9 cellular contexts compared by ENCODE assay signal in the genomic region with DNA sequence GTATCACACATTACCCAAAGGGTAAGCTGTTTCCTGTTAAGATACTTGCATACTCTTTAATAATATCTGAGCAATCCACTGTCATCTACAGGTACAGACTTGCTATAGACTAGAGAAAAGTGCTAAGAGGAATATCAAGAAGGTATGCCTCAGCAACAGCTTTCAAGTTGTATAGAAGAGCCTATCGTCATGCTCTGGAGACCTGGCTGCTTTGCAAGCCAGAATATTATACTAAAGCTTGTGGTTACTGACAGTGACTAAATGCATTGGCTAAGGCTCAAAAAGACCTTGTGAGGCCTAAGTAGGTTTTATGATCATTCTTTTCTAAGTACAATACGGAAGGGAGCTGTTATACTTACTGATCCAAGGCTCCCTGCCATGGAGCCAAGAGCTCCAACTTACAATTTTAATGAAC. TPM values are rescaled to one million over a fixed set of nuclear protein-coding genes. Genes with fewer than 3 reads are reported as not detected.
DNase-seq lines count a peak whose midpoint lies in the region; ATAC-seq and TF ChIP-seq lines count a peak whose summit lies in the region.
"Had no signal": no experiment of that assay in that cellular context is flagged by ENCODE, and none has a peak within 500 bp of the region (broad histone marks: within the 10 kb centered on the region; RNA-seq: fewer than 3 reads in every experiment).

No MANE protein-coding gene starts in this region.

- H3K36me3 ChIP-seq in thymus (ENCODE audit: control insufficient read depth, insufficient read depth): no peaks in the 10 kb centered on the region
- H3K36me3 ChIP-seq: cardiac muscle cell had no signal

- H3K27me3 ChIP-seq in thymus (ENCODE audit: control insufficient read depth, insufficient read depth): no peaks in the 10 kb centered on the region
- H3K27me3 ChIP-seq: cardiac muscle cell had no signal

- no peak for TF ChIP-seq CTCF in osteocyte (IDR thresholded peaks at IDR 0.05)

- intact Hi-C loops in activated T-helper 2 cell treated with anti-CD3 and anti-CD28 coated beads, Interferon-gamma antibody, Interleukin-2, Interleukin-4, amounts not matched to agents 10 μg/mL and 5 μg/mL and 100 μg/mL, durations not matched to agents 14 hours and 24 hours and 36 hours (cut with micrococcal nuclease): no loop called here

- peaks cover 7% of the 10 kb centered on the region for H3K4me1 ChIP-seq in thymus (ENCODE audit: control insufficient read depth, insufficient read depth, low read length)

- DNase-seq in activated CD4-positive, CD25-positive, alpha-beta regulatory T cell treated with anti-CD3 and anti-CD28 coated beads, Interleukin-2, amount 50 U/mL, for 72 hours: no peak
- peak; percentile 71 for DNase-seq in NCI-H2107 treated with DMSO at 0.1 percent for 48 hours (lab: John Stamatoyannopoulos, UW; ENCODE audit: unreplicated experiment)
- peak; percentile 66 for DNase-seq in dedifferentiated amniotic fluid mesenchymal stem cell (ENCODE audit: extremely low spot score)
- no peak for DNase-seq in osteocyte (ENCODE audit: extremely low spot score, unreplicated experiment)
- no peak for DNase-seq in activated T-helper 2 cell treated with anti-CD3 and anti-CD28 coated beads, Interferon-gamma antibody, Interleukin-2, Interleukin-4, amounts not matched to agents 10 μg/mL and 5 μg/mL and 100 μg/mL, durations not matched to agents 14 hours and 24 hours and 36 hours (ENCODE audit: low spot score)

- 4% methylated on average over 2 of the region's 2 CpGs for WGBS in thymus

- H3K27ac ChIP-seq in thymus (ENCODE audit: low read depth): no peak overlapping the region
- H3K27ac ChIP-seq: cardiac muscle cell had no signal

- no peak overlapping the region for H3K27ac Mint-ChIP-seq in osteocyte (ENCODE audit: unreplicated experiment)
- H3K27ac Mint-ChIP-seq in activated T-helper 2 cell treated with anti-CD3 and anti-CD28 coated beads, Interferon-gamma antibody, Interleukin-2, Interleukin-4, amounts not matched to agents 10 μg/mL and 5 μg/mL and 100 μg/mL, durations not matched to agents 14 hours and 24 hours and 36 hours: no peak overlapping the region

- H3K36me3 Mint-ChIP-seq in osteocyte (ENCODE audit: unreplicated experiment): no peaks in the 10 kb centered on the region
- peaks cover 21% of the 10 kb centered on the region for H3K36me3 Mint-ChIP-seq in activated T-helper 2 cell treated with anti-CD3 and anti-CD28 coated beads, Interferon-gamma antibody, Interleukin-2, Interleukin-4, amounts not matched to agents 10 μg/mL and 5 μg/mL and 100 μg/mL, durations not matched to agents 14 hours and 24 hours and 36 hours (ENCODE audit: low read depth)

- no peaks in the 10 kb centered on the region for H3K27me3 Mint-ChIP-seq in osteocyte (ENCODE audit: unreplicated experiment)
- H3K27me3 Mint-ChIP-seq in activated T-helper 2 cell treated with anti-CD3 and anti-CD28 coated beads, Interferon-gamma antibody, Interleukin-2, Interleukin-4, amounts not matched to agents 10 μg/mL and 5 μg/mL and 100 μg/mL, durations not matched to agents 14 hours and 24 hours and 36 hours (ENCODE audit: low read depth): no peaks in the 10 kb centered on the region

- H3K4me3 ChIP-seq in thymus (ENCODE audit: low read length): peak overlapping the region; percentile 11
- H3K4me3 ChIP-seq: cardiac muscle cell had no signal

- H3K4me1 Mint-ChIP-seq in osteocyte (ENCODE audit: unreplicated experiment): peaks cover 4% of the 10 kb centered on the region
- H3K4me1 Mint-ChIP-seq in activated T-helper 2 cell treated with anti-CD3 and anti-CD28 coated beads, Interferon-gamma antibody, Interleukin-2, Interleukin-4, amounts not matched to agents 10 μg/mL and 5 μg/mL and 100 μg/mL, durations not matched to agents 14 hours and 24 hours and 36 hours (ENCODE audit: low read depth): peaks cover 36% of the 10 kb centered on the region

- peak; percentile 65 for ATAC-seq in activated CD4-positive, CD25-positive, alpha-beta regulatory T cell treated with anti-CD3 and anti-CD28 coated beads, Interleukin-2, amount 50 U/mL, for 24 hours
- peak; percentile 96 for ATAC-seq in HG02678 (IDR thresholded peaks at IDR 0.05; ENCODE audit: unreplicated experiment)

- peaks cover 5% of the 10 kb centered on the region for H3K9me3 Mint-ChIP-seq in osteocyte (ENCODE audit: unreplicated experiment)
- H3K9me3 Mint-ChIP-seq in activated T-helper 2 cell treated with anti-CD3 and anti-CD28 coated beads, Interferon-gamma antibody, Interleukin-2, Interleukin-4, amounts not matched to agents 10 μg/mL and 5 μg/mL and 100 μg/mL, durations not matched to agents 14 hours and 24 hours and 36 hours: no peaks in the 10 kb centered on the region

- no peaks in the 10 kb centered on the region for H3K9me3 ChIP-seq in thymus (ENCODE audit: control insufficient read depth)

- H3K4me3 Mint-ChIP-seq in osteocyte (ENCODE audit: unreplicated experiment): no peak overlapping the region
- no peak overlapping the region for H3K4me3 Mint-ChIP-seq in activated T-helper 2 cell treated with anti-CD3 and anti-CD28 coated beads, Interferon-gamma antibody, Interleukin-2, Interleukin-4, amounts not matched to agents 10 μg/mL and 5 μg/mL and 100 μg/mL, durations not matched to agents 14 hours and 24 hours and 36 hours (ENCODE audit: low read depth)

RNA-seq across cellular contexts. Expression of a gene that starts 11.3 kb away (rescaled TPM):
- 59.9 TPM for polyA plus RNA-seq in thymus
- 206 and 214 TPM in 2 replicates for total RNA-seq in osteocyte
- total RNA-seq in activated T-helper 2 cell treated with anti-CD3 and anti-CD28 coated beads, Interferon-gamma antibody, Interleukin-2, Interleukin-4, amounts not matched to agents 10 μg/mL and 5 μg/mL and 100 μg/mL, durations not matched to agents 14 hours and 24 hours and 36 hours: 39.8 and 40.7 TPM in 2 replicates

Comparison
In these comparisons a context has a peak if more than half of its experiments do, and no peak if none do; other contexts are left out.
1. DNase-seq: peak in NCI-H2107 treated with DMSO at 0.1 percent for 48 hours (single experiment) and dedifferentiated amniotic fluid mesenchymal stem cell (single experiment); none in activated CD4-positive, CD25-positive, alpha-beta regulatory T cell treated with anti-CD3 and anti-CD28 coated beads, Interleukin-2, amount 50 U/mL, for 72 hours (single experiment), osteocyte (single experiment) and activated T-helper 2 cell treated with anti-CD3 and anti-CD28 coated beads, Interferon-gamma antibody, Interleukin-2, Interleukin-4, amounts not matched to agents 10 μg/mL and 5 μg/mL and 100 μg/mL, durations not matched to agents 14 hours and 24 hours and 36 hours (single experiment).